Comparison of ENCODE assay signal across 31 cellular contexts in genomic region chr1:212487286-212487685, GRCh38. TPM values are rescaled to one million over a fixed set of nuclear protein-coding genes. Genes with fewer than 3 reads are reported as not detected.
A peak's percentile ranks its signal among the peaks of the same experiment; 100 is the strongest.
DNase-seq lines count a peak whose midpoint lies in the region; ATAC-seq, FAIRE-seq and TF ChIP-seq lines count a peak whose summit lies in the region.
"Had no signal": no experiment of that assay in that cellular context is flagged by ENCODE, and none has a peak within 500 bp of the region (broad histone marks: within the 10 kb centered on the region; RNA-seq: fewer than 3 reads in every experiment).

No MANE protein-coding gene starts in this region.

- H3K4me3 ChIP-seq in A549 (no peak overlapping the region), astrocyte (ENCODE audit: insufficient read depth, low read depth, low read length) (no peak overlapping the region), SJCRH30 (no peak overlapping the region)
- H3K4me3 ChIP-seq: BLaER1 treated with 17β-estradiol and CSF1 and Interleukin-3, amounts not matched to agents 10 nM and 100 nM; cardiac muscle cell; coronary artery; esophagus squamous epithelium; prostate gland; tibial nerve had no signal

- no peaks in the 10 kb centered on the region for H3K79me2 ChIP-seq in astrocyte (ENCODE audit: insufficient read depth, low read length)

- WGBS in A549 (ENCODE audit: missing lambda C conversion rate), result 91% methylated on average over 2 of the region's 2 CpGs

- CTCF ChIA-PET in A549 (lab: Yijun Ruan, JAX) (interaction anchor here (2.1 to 4.6 kb wide), 2 partner anchors 10 to 12 kb away, joined by 6 to 39 read pairs; no protein-coding TSS in a partner anchor), Calu3 (lab: Charles Lee) (interaction anchor here (0.7 kb wide), 1 partner anchor 87 kb away, joined by 3 read pairs; no protein-coding TSS in a partner anchor)

- H3K4me2 ChIP-seq in A549 (peak overlapping the region; percentile 71; the same call in 2 of the 3 replicates), astrocyte (ENCODE audit: low read length) (no peak overlapping the region)

- no peak for TF ChIP-seq POLR2A in A549 (IDR thresholded peaks at IDR 0.05; ENCODE audit: low read length)

- TF ChIP-seq RAD21 in A549 (conservative IDR thresholded peaks at IDR 0.05 in 1 of 2, IDR thresholded peaks at IDR 0.05 in 1 of 2), result no peak

- no peak for TF ChIP-seq EP300 in A549 (IDR thresholded peaks at IDR 0.05)

- H3K27me3 Mint-ChIP-seq in Calu3 (ENCODE audit: unreplicated experiment), result no peaks in the 10 kb centered on the region
- H3K27me3 Mint-ChIP-seq in astrocyte (ENCODE audit: low read depth, unreplicated experiment), result no peaks in the 10 kb centered on the region
- H3K27me3 Mint-ChIP-seq in mesothelial cell of epicardium (ENCODE audit: low read depth), result no peaks in the 10 kb centered on the region

- H3K4me1 Mint-ChIP-seq in Calu3 (ENCODE audit: low read depth, unreplicated experiment) (peaks cover 59% of the 10 kb centered on the region), astrocyte (ENCODE audit: low read depth, unreplicated experiment) (peaks cover 54% of the 10 kb centered on the region), mesothelial cell of epicardium (peaks cover 16% of the 10 kb centered on the region)
- H3K4me1 Mint-ChIP-seq: activated CD4-positive, alpha-beta T cell treated with anti-CD3 and anti-CD28 coated beads, Interleukin-2, amount 10 ng/mL, durations not matched to agents 7 days and 5 days had no signal

- intact Hi-C loops in Calu3 (cut with micrococcal nuclease; ENCODE audit: unreplicated experiment), result loop anchor here (2.0 kb wide), 1 partner anchor 110 kb away; no protein-coding TSS in a partner anchor

- no peaks in the 10 kb centered on the region for H4K20me1 ChIP-seq in astrocyte (ENCODE audit: insufficient read depth, low read length)
- H4K20me1 ChIP-seq: BLaER1 treated with 17β-estradiol and CSF1 and Interleukin-3, amounts not matched to agents 10 nM and 100 nM had no signal

- ATAC-seq in A549, result no peak
- ATAC-seq: activated naive CD4-positive, alpha-beta T cell treated with anti-CD3 and anti-CD28 coated beads, Interleukin-2, amount 50 U/mL, for 72 hours; HCT116; left colon; Panc1 had no signal

- H3K9me3 ChIP-seq in A549 (no peaks in the 10 kb centered on the region), astrocyte (ENCODE audit: insufficient read depth, low read depth, low read length) (no peaks in the 10 kb centered on the region), SJCRH30 (replicated peaks) (no peaks in the 10 kb centered on the region)
- H3K9me3 ChIP-seq: BLaER1 treated with 17β-estradiol and CSF1 and Interleukin-3, amounts not matched to agents 10 nM and 100 nM; esophagus squamous epithelium; neutrophil; prostate gland; tibial nerve had no signal

- H3K4me1 ChIP-seq in A549 (peaks cover 81% of the 10 kb centered on the region), astrocyte (ENCODE audit: insufficient read depth, low read length) (peaks cover 38% of the 10 kb centered on the region), SJCRH30 (peaks cover 48% of the 10 kb centered on the region)
- H3K4me1 ChIP-seq: prostate gland had no signal

- no peak for DNase-seq in A549 (ENCODE audit: low read depth in 1 of 2, low spot score in 1 of 2)
- DNase-seq in Calu3, result no peak
- no peak for DNase-seq in astrocyte (ENCODE audit: low read depth)
- no peak for DNase-seq in mesothelial cell of epicardium (ENCODE audit: low spot score in 2 of 2, unreplicated experiment in 2 of 2)
- DNase-seq in NCI-H2029 treated with DMSO at 0.1 percent for 48 hours (lab: John Stamatoyannopoulos, UW), result no peak
- DNase-seq in SJCRH30, result no peak
- no peak for DNase-seq in ecto neural progenitor cell (ENCODE audit: low spot score)
- no peak for DNase-seq in inferior parietal cortex (ENCODE audit: extremely low spot score)
- DNase-seq: activated CD4-positive, alpha-beta T cell treated with anti-CD3 and anti-CD28 coated beads, Interleukin-2, amount 10 ng/mL, durations not matched to agents 7 days and 5 days; activated T-cell treated with anti-CD3 and anti-CD28 coated beads, Interleukin-2, amount 50 U/mL, for 72 hours; EL; esophagus squamous epithelium; left colon; NCI-H1694 treated with DMSO at 0.1 percent for 48 hours; NCI-H2171 treated with DMSO at 0.1 percent for 48 hours; NCI-H524; SHP77 treated with DMSO at 0.1 percent for 48 hours; stimulated activated CD8-positive, alpha-beta memory T cell treated with anti-CD3 and anti-CD28 coated beads, Interleukin-4, amount 100 ng/mL, for 48 hours; SW 1271; T-helper 9 cell; WERI-Rb-1 had no signal

- POLR2A ChIA-PET in A549 (lab: Yijun Ruan, JAX), result interaction anchor here (3.8 kb wide), 1 partner anchor 121 kb away, joined by 52 read pairs; the partner anchor contains the start of gene ATF3

- no TSS peak for BruUV-seq in Calu3 (replicated peaks; lab: Mats Ljungman, UMichigan)

- H3K9me3 Mint-ChIP-seq in Calu3 (ENCODE audit: low read depth, unreplicated experiment) (no peaks in the 10 kb centered on the region), astrocyte (ENCODE audit: unreplicated experiment) (peaks cover 1% of the 10 kb centered on the region), mesothelial cell of epicardium (no peaks in the 10 kb centered on the region)
- H3K9me3 Mint-ChIP-seq: activated CD4-positive, alpha-beta T cell treated with anti-CD3 and anti-CD28 coated beads, Interleukin-2, amount 10 ng/mL, durations not matched to agents 7 days and 5 days; activated naive CD4-positive, alpha-beta T cell treated with anti-CD3 and anti-CD28 coated beads, Interleukin-2, amount 50 U/mL, for 72 hours; activated T-cell treated with anti-CD3 and anti-CD28 coated beads, Interleukin-2, amount 50 U/mL, for 72 hours had no signal

- peak overlapping the region; percentile 94 for H3K27ac Mint-ChIP-seq in Calu3 (ENCODE audit: unreplicated experiment)
- H3K27ac Mint-ChIP-seq in astrocyte (ENCODE audit: unreplicated experiment), result peak overlapping the region; percentile 99
- H3K27ac Mint-ChIP-seq in mesothelial cell of epicardium, result peak overlapping the region; percentile 2
- H3K27ac Mint-ChIP-seq: activated CD4-positive, alpha-beta T cell treated with anti-CD3 and anti-CD28 coated beads, Interleukin-2, amount 10 ng/mL, durations not matched to agents 7 days and 5 days; activated naive CD4-positive, alpha-beta T cell treated with anti-CD3 and anti-CD28 coated beads, Interleukin-2, amount 50 U/mL, for 72 hours had no signal

- no peak overlapping the region for H2AFZ ChIP-seq in astrocyte (ENCODE audit: low read depth, low read length)

- H3K27ac ChIP-seq in A549 (peak overlapping the region; percentile 75 to 86), astrocyte (ENCODE audit: low read depth, low read length) (no peak overlapping the region), SJCRH30 (no peak overlapping the region)
- H3K27ac ChIP-seq: cardiac muscle cell, neutrophil, prostate gland, WERI-Rb-1 had no signal

- H3K36me3 Mint-ChIP-seq in Calu3 (ENCODE audit: insufficient read depth, unreplicated experiment), result peaks cover 47% of the 10 kb centered on the region
- H3K36me3 Mint-ChIP-seq in astrocyte (ENCODE audit: low read depth, unreplicated experiment), result no peaks in the 10 kb centered on the region
- no peaks in the 10 kb centered on the region for H3K36me3 Mint-ChIP-seq in mesothelial cell of epicardium
- H3K36me3 Mint-ChIP-seq: activated naive CD4-positive, alpha-beta T cell treated with anti-CD3 and anti-CD28 coated beads, Interleukin-2, amount 50 U/mL, for 72 hours had no signal

- FAIRE-seq in A549 (lab: Jason Lieb, UNC) (no peak), astrocyte (lab: Jason Lieb, UNC) (no peak)
- FAIRE-seq: frontal cortex had no signal

- no peaks in the 10 kb centered on the region for H3K36me3 ChIP-seq in astrocyte (ENCODE audit: insufficient read depth, low read length)
- H3K36me3 ChIP-seq in SJCRH30, result no peaks in the 10 kb centered on the region
- H3K36me3 ChIP-seq: BLaER1 treated with 17β-estradiol and CSF1 and Interleukin-3, amounts not matched to agents 10 nM and 100 nM; cardiac muscle cell; esophagus squamous epithelium; neutrophil; prostate gland; tibial nerve; WERI-Rb-1 had no signal

- H3K9ac ChIP-seq in astrocyte (ENCODE audit: low read length), result no peak overlapping the region

- H3K4me3 Mint-ChIP-seq in Calu3 (ENCODE audit: low read depth, unreplicated experiment), result no peak overlapping the region
- H3K4me3 Mint-ChIP-seq in astrocyte (ENCODE audit: unreplicated experiment), result no peak overlapping the region
- no peak overlapping the region for H3K4me3 Mint-ChIP-seq in mesothelial cell of epicardium
- H3K4me3 Mint-ChIP-seq: activated CD4-positive, alpha-beta T cell treated with anti-CD3 and anti-CD28 coated beads, Interleukin-2, amount 10 ng/mL, durations not matched to agents 7 days and 5 days; activated T-cell treated with anti-CD3 and anti-CD28 coated beads, Interleukin-2, amount 50 U/mL, for 72 hours had no signal

- TF ChIP-seq CTCF in A549 (IDR thresholded peaks at IDR 0.05) (no peak), Calu3 (IDR thresholded peaks at IDR 0.05; ENCODE audit: unreplicated experiment) (no peak), astrocyte (IDR thresholded peaks at IDR 0.05; ENCODE audit: insufficient read depth, low read depth, low read length) (no peak), mesothelial cell of epicardium (IDR thresholded peaks at IDR 0.05; ENCODE audit: unreplicated experiment) (no peak)

- H3K27me3 ChIP-seq in astrocyte (ENCODE audit: insufficient read depth, low read length) (no peaks in the 10 kb centered on the region), SJCRH30 (no peaks in the 10 kb centered on the region)
- H3K27me3 ChIP-seq: BLaER1 treated with 17β-estradiol and CSF1 and Interleukin-3, amounts not matched to agents 10 nM and 100 nM; cardiac muscle cell; esophagus squamous epithelium; neutrophil; tibial nerve had no signal

TF ChIP-seq in A549, 52 proteins besides CTCF, POLR2A, EP300 and RAD21 (continues in another document):
- TF ChIP-seq KDM1A (IDR thresholded peaks at IDR 0.05; ENCODE audit: low read depth) (no peak), GATA3 (IDR thresholded peaks at IDR 0.05; ENCODE audit: borderline replicate concordance) (no peak), HOXB5 (CRISPR knock-in tag; IDR thresholded peaks at IDR 0.05) (0 out of 2 replicates have a peak, but pooled peaks have one; percentile 29)

RNA-seq across cellular contexts. Expression of gene NENF, which starts 54.6 kb away (rescaled TPM):
- polyA plus RNA-seq in A549 (2011; rRNA removed) (83.9 and 90.5 TPM in 2 replicates), A549 (2017; fragmentation: RNase III; extraction: RNeasy Plus Mini Kit Qiagen cat#74134 plus additional on column Dnase treatment) (50.8 to 56.4 TPM (median 55.3 TPM) in 3 replicates)
- polyA plus RNA-seq in A549 (2012; cell fraction: cytosol; rRNA removed), result 98.4 and 99.7 TPM in 2 replicates
- polyA plus RNA-seq in A549 (2012; cell fraction: nucleus; rRNA removed), result 30.7 and 43.2 TPM in 2 replicates
- polyA minus RNA-seq in A549 (2011; rRNA and poly(A)+ RNA removed), result 21.9 and 29.3 TPM in 2 replicates
- total RNA-seq in Calu3 (2022) (45.1 and 45.3 TPM in 2 replicates), astrocyte (34.4 and 38.8 TPM in 2 replicates), mesothelial cell of epicardium (35.8 to 39.3 TPM (median 36.2 TPM) in 3 replicates)
- total RNA-seq in SJCRH30 (2014; rRNA removed; shearing (Covaris generic)), result 65.7 and 74.0 TPM in 2 replicates

Comparison
In these comparisons a context has a peak if more than half of its experiments do, and no peak if none do; other contexts are left out.
1. H3K27ac ChIP-seq: peak in A549 (2 of 2); none in astrocyte (single experiment) and SJCRH30 (single experiment).
2. H3K27ac Mint-ChIP-seq: peak in every context shown above with its lines; median percentile 99 in astrocyte; 94 in Calu3; 2 in mesothelial cell of epicardium.